Comparison of ENCODE assay signal across 3 cellular contexts in the genomic region with DNA sequence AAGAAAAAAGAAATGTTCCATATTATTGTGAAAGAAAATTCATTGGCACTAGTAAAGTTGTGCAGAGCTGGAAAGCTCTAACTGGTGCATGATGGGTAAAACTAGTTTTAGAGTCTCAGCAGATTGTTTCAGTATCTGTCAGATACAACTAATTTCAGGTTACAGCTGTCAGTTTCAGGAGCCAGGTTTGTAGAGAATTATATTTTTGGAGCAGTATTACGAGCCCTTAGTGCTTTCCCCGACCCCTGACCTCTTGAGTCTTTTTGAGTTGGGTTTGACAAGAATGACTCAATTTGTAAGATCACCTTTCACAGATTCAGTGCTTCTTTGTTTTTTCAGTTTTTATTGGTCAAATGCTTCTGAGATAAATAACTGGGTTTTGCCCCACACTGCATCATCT.
TF ChIP-seq lines count a peak whose summit lies in the region.

No MANE protein-coding gene starts in this region.

TF ChIP-seq in SK-N-SH, 30 proteins besides CTCF, POLR2A, EP300 and RAD21:
- TF ChIP-seq, protein P1, sequence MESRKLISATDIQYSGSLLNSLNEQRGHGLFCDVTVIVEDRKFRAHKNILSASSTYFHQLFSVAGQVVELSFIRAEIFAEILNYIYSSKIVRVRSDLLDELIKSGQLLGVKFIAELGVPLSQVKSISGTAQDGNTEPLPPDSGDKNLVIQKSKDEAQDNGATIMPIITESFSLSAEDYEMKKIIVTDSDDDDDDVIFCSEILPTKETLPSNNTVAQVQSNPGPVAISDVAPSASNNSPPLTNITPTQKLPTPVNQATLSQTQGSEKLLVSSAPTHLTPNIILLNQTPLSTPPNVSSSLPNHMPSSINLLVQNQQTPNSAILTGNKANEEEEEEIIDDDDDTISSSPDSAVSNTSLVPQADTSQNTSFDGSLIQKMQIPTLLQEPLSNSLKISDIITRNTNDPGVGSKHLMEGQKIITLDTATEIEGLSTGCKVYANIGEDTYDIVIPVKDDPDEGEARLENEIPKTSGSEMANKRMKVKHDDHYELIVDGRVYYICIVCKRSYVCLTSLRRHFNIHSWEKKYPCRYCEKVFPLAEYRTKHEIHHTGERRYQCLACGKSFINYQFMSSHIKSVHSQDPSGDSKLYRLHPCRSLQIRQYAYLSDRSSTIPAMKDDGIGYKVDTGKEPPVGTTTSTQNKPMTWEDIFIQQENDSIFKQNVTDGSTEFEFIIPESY (IDR thresholded peaks at IDR 0.05; ENCODE audit: borderline replicate concordance, low read depth): no peak
- TF ChIP-seq, protein P2, sequence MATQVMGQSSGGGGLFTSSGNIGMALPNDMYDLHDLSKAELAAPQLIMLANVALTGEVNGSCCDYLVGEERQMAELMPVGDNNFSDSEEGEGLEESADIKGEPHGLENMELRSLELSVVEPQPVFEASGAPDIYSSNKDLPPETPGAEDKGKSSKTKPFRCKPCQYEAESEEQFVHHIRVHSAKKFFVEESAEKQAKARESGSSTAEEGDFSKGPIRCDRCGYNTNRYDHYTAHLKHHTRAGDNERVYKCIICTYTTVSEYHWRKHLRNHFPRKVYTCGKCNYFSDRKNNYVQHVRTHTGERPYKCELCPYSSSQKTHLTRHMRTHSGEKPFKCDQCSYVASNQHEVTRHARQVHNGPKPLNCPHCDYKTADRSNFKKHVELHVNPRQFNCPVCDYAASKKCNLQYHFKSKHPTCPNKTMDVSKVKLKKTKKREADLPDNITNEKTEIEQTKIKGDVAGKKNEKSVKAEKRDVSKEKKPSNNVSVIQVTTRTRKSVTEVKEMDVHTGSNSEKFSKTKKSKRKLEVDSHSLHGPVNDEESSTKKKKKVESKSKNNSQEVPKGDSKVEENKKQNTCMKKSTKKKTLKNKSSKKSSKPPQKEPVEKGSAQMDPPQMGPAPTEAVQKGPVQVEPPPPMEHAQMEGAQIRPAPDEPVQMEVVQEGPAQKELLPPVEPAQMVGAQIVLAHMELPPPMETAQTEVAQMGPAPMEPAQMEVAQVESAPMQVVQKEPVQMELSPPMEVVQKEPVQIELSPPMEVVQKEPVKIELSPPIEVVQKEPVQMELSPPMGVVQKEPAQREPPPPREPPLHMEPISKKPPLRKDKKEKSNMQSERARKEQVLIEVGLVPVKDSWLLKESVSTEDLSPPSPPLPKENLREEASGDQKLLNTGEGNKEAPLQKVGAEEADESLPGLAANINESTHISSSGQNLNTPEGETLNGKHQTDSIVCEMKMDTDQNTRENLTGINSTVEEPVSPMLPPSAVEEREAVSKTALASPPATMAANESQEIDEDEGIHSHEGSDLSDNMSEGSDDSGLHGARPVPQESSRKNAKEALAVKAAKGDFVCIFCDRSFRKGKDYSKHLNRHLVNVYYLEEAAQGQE (IDR thresholded peaks at IDR 0.05; ENCODE audit: low read depth, low read length): no peak
- TF ChIP-seq RFX5 (IDR thresholded peaks at IDR 0.05; ENCODE audit: low read length): no peak
- TF ChIP-seq ELF1 (IDR thresholded peaks at IDR 0.05): no peak
- TF ChIP-seq TEAD4 (IDR thresholded peaks at IDR 0.05; ENCODE audit: borderline replicate concordance, insufficient read depth): no peak
- no peak for TF ChIP-seq SMC3 (IDR thresholded peaks at IDR 0.05; ENCODE audit: low read depth, low read length)
- TF ChIP-seq MEF2A (IDR thresholded peaks at IDR 0.05; ENCODE audit: borderline replicate concordance, low read depth): no peak
- TF ChIP-seq GATA2 (CRISPR knock-in tag; IDR thresholded peaks at IDR 0.05): no peak
- TF ChIP-seq, protein P3, sequence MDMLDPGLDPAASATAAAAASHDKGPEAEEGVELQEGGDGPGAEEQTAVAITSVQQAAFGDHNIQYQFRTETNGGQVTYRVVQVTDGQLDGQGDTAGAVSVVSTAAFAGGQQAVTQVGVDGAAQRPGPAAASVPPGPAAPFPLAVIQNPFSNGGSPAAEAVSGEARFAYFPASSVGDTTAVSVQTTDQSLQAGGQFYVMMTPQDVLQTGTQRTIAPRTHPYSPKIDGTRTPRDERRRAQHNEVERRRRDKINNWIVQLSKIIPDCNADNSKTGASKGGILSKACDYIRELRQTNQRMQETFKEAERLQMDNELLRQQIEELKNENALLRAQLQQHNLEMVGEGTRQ (IDR thresholded peaks at IDR 0.05; ENCODE audit: borderline replicate concordance, low read depth, low read length): no peak
- TF ChIP-seq YY1 (IDR thresholded peaks at IDR 0.05; ENCODE audit: low read depth): no peak
- TF ChIP-seq POLR2AphosphoS5 (IDR thresholded peaks at IDR 0.05; ENCODE audit: low read depth, low read length): no peak
- no peak for TF ChIP-seq TAF1 (IDR thresholded peaks at IDR 0.05; ENCODE audit: borderline replicate concordance, low read depth, low read length)
- no peak for TF ChIP-seq FOXM1 (IDR thresholded peaks at IDR 0.05; ENCODE audit: low read depth)

TF ChIP-seq in SK-N-SH treated with all-trans-retinoic acid at 6 μM for 48 hours, 23 proteins besides CTCF, POLR2A, EP300 and RAD21 (continued from another document and continues in another):
- TF ChIP-seq, protein P4, sequence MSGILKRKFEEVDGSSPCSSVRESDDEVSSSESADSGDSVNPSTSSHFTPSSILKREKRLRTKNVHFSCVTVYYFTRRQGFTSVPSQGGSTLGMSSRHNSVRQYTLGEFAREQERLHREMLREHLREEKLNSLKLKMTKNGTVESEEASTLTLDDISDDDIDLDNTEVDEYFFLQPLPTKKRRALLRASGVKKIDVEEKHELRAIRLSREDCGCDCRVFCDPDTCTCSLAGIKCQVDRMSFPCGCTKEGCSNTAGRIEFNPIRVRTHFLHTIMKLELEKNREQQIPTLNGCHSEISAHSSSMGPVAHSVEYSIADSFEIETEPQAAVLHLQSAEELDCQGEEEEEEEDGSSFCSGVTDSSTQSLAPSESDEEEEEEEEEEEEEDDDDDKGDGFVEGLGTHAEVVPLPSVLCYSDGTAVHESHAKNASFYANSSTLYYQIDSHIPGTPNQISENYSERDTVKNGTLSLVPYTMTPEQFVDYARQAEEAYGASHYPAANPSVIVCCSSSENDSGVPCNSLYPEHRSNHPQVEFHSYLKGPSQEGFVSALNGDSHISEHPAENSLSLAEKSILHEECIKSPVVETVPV (CRISPR knock-in tag; IDR thresholded peaks at IDR 0.05): no peak
- TF ChIP-seq, protein P5, sequence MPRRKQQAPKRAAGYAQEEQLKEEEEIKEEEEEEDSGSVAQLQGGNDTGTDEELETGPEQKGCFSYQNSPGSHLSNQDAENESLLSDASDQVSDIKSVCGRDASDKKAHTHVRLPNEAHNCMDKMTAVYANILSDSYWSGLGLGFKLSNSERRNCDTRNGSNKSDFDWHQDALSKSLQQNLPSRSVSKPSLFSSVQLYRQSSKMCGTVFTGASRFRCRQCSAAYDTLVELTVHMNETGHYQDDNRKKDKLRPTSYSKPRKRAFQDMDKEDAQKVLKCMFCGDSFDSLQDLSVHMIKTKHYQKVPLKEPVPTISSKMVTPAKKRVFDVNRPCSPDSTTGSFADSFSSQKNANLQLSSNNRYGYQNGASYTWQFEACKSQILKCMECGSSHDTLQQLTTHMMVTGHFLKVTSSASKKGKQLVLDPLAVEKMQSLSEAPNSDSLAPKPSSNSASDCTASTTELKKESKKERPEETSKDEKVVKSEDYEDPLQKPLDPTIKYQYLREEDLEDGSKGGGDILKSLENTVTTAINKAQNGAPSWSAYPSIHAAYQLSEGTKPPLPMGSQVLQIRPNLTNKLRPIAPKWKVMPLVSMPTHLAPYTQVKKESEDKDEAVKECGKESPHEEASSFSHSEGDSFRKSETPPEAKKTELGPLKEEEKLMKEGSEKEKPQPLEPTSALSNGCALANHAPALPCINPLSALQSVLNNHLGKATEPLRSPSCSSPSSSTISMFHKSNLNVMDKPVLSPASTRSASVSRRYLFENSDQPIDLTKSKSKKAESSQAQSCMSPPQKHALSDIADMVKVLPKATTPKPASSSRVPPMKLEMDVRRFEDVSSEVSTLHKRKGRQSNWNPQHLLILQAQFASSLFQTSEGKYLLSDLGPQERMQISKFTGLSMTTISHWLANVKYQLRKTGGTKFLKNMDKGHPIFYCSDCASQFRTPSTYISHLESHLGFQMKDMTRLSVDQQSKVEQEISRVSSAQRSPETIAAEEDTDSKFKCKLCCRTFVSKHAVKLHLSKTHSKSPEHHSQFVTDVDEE (CRISPR knock-in tag; IDR thresholded peaks at IDR 0.05): no peak
- TF ChIP-seq, protein P6, sequence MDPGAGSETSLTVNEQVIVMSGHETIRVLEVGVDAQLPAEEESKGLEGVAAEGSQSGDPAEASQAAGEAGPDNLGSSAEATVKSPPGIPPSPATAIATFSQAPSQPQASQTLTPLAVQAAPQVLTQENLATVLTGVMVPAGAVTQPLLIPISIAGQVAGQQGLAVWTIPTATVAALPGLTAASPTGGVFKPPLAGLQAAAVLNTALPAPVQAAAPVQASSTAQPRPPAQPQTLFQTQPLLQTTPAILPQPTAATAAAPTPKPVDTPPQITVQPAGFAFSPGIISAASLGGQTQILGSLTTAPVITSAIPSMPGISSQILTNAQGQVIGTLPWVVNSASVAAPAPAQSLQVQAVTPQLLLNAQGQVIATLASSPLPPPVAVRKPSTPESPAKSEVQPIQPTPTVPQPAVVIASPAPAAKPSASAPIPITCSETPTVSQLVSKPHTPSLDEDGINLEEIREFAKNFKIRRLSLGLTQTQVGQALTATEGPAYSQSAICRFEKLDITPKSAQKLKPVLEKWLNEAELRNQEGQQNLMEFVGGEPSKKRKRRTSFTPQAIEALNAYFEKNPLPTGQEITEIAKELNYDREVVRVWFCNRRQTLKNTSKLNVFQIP (CRISPR knock-in tag; IDR thresholded peaks at IDR 0.05; ENCODE audit: borderline replicate concordance, low read depth): no peak
- TF ChIP-seq ESRRG (CRISPR knock-in tag; IDR thresholded peaks at IDR 0.05): no peak
- TF ChIP-seq CSDC2 (CRISPR knock-in tag; IDR thresholded peaks at IDR 0.05): no peak
- no peak for TF ChIP-seq ARNTL (CRISPR knock-in tag; IDR thresholded peaks at IDR 0.05; ENCODE audit: borderline replicate concordance, low read depth)
- TF ChIP-seq, protein P7, sequence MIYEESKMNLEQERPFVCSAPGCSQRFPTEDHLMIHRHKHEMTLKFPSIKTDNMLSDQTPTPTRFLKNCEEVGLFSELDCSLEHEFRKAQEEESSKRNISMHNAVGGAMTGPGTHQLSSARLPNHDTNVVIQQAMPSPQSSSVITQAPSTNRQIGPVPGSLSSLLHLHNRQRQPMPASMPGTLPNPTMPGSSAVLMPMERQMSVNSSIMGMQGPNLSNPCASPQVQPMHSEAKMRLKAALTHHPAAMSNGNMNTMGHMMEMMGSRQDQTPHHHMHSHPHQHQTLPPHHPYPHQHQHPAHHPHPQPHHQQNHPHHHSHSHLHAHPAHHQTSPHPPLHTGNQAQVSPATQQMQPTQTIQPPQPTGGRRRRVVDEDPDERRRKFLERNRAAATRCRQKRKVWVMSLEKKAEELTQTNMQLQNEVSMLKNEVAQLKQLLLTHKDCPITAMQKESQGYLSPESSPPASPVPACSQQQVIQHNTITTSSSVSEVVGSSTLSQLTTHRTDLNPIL (CRISPR knock-in tag; IDR thresholded peaks at IDR 0.05; ENCODE audit: low read depth): no peak

TF ChIP-seq in GM12878, 131 proteins besides CTCF, POLR2A, EP300 and RAD21 (continued from another document):
- TF ChIP-seq, protein P8, sequence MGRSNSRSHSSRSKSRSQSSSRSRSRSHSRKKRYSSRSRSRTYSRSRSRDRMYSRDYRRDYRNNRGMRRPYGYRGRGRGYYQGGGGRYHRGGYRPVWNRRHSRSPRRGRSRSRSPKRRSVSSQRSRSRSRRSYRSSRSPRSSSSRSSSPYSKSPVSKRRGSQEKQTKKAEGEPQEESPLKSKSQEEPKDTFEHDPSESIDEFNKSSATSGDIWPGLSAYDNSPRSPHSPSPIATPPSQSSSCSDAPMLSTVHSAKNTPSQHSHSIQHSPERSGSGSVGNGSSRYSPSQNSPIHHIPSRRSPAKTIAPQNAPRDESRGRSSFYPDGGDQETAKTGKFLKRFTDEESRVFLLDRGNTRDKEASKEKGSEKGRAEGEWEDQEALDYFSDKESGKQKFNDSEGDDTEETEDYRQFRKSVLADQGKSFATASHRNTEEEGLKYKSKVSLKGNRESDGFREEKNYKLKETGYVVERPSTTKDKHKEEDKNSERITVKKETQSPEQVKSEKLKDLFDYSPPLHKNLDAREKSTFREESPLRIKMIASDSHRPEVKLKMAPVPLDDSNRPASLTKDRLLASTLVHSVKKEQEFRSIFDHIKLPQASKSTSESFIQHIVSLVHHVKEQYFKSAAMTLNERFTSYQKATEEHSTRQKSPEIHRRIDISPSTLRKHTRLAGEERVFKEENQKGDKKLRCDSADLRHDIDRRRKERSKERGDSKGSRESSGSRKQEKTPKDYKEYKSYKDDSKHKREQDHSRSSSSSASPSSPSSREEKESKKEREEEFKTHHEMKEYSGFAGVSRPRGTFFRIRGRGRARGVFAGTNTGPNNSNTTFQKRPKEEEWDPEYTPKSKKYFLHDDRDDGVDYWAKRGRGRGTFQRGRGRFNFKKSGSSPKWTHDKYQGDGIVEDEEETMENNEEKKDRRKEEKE (IDR thresholded peaks at IDR 0.05): no peak
- TF ChIP-seq TAF1 (IDR thresholded peaks at IDR 0.05; ENCODE audit: borderline replicate concordance, low read depth, low read length): no peak
- 0 out of 2 replicates have a peak, but pooled peaks have one; percentile 24 for TF ChIP-seq NR2F1 (conservative IDR thresholded peaks at IDR 0.05)
TF ChIP-seq in GM12878: peak in this region for 1.
